26 cellular contexts compared by ENCODE assay signal in genomic region chr2:16729901-16730300, GRCh38.
"Had no signal": no experiment of that assay in that cellular context is flagged by ENCODE, and none has a peak within 500 bp of the region (broad histone marks: within the 10 kb centered on the region; RNA-seq: fewer than 3 reads in every experiment).

No MANE protein-coding gene starts in this region.

- H3K4me3 ChIP-seq: ascending aorta, body of pancreas had no signal

- H3K9me3 Mint-ChIP-seq: activated CD4-positive, alpha-beta memory T cell treated with anti-CD3 and anti-CD28 coated beads for 36 hours; activated naive CD8-positive, alpha-beta T cell treated with anti-CD3 and anti-CD28 coated beads, Interleukin-2, amount 50 U/mL, for 24 hours; activated T-cell treated with anti-CD3 and anti-CD28 coated beads, Interleukin-2, amount 50 U/mL, for 4 hours; T-helper 1 cell treated with Interleukin-12 subunit alpha and Interleukin-12 subunit beta and Interleukin-4 antibody, amounts not matched to agents 30 μg/mL and 1 μg/mL, for 36 hours had no signal

- H3K27ac ChIP-seq: ascending aorta, body of pancreas, KMS-11 had no signal

- H3K36me3 ChIP-seq: ascending aorta had no signal

- H3K4me3 Mint-ChIP-seq: activated CD4-positive, alpha-beta memory T cell treated with anti-CD3 and anti-CD28 coated beads for 36 hours; activated naive CD8-positive, alpha-beta T cell treated with anti-CD3 and anti-CD28 coated beads, Interleukin-2, amount 50 U/mL, for 24 hours; activated T-cell treated with anti-CD3 and anti-CD28 coated beads, Interleukin-2, amount 50 U/mL, for 4 hours; T-helper 1 cell treated with Interleukin-12 subunit alpha and Interleukin-12 subunit beta and Interleukin-4 antibody, amounts not matched to agents 30 μg/mL and 1 μg/mL, for 36 hours had no signal

- H3K36me3 Mint-ChIP-seq: activated CD4-positive, alpha-beta memory T cell treated with anti-CD3 and anti-CD28 coated beads for 36 hours had no signal

- DNase-seq: activated CD4-positive, alpha-beta memory T cell treated with anti-CD3 and anti-CD28 coated beads for 36 hours; activated CD4-positive, alpha-beta T cell treated with anti-CD3 and anti-CD28 coated beads for 48 hours; activated CD4-positive, CD25-positive, alpha-beta regulatory T cell treated with anti-CD3 and anti-CD28 coated beads, Interleukin-2, amount 50 U/mL, for 72 hours; activated CD8-positive, alpha-beta memory T cell treated with anti-CD3 and anti-CD28 coated beads for 24 hours; activated effector memory CD4-positive, alpha-beta T cell treated with anti-CD3 and anti-CD28 coated beads, Interleukin-2, amount 50 U/mL, for 16 hours; activated naive CD4-positive, alpha-beta T cell treated with Interleukin-2 at 50 U/mL for 16 hours; activated naive CD8-positive, alpha-beta T cell treated with anti-CD3 and anti-CD28 coated beads, Interleukin-2, amount 50 U/mL, for 24 hours; activated T-cell treated with anti-CD3 and anti-CD28 coated beads, Interleukin-2, amount 50 U/mL, for 4 hours; amniotic stem cell; body of pancreas; central memory CD4-positive, alpha-beta T cell; NCI-H1092 treated with DMSO at 0.1 percent for 48 hours; NCI-H1417 treated with DMSO at 0.1 percent for 48 hours; NCI-H1694; NCI-H2029; NCI-H2107; NCI-H2171 treated with DMSO at 0.1 percent for 48 hours; NCI-H226; NCI-H510A; NCI-H69; PC-3; SHP77 treated with DMSO at 0.1 percent for 48 hours had no signal

- H3K9ac ChIP-seq: KMS-11 had no signal

- H3K9me3 ChIP-seq: ascending aorta, body of pancreas had no signal

- H3K27me3 ChIP-seq: ascending aorta, body of pancreas had no signal

- ATAC-seq: activated naive CD8-positive, alpha-beta T cell treated with anti-CD3 and anti-CD28 coated beads, Interleukin-2, amount 50 U/mL, for 24 hours; activated T-cell treated with anti-CD3 and anti-CD28 coated beads, Interleukin-2, amount 50 U/mL, for 4 hours; body of pancreas; PC-3 had no signal

- H3K4me2 ChIP-seq: KMS-11 had no signal

- H3K27ac Mint-ChIP-seq: activated CD4-positive, alpha-beta memory T cell treated with anti-CD3 and anti-CD28 coated beads for 36 hours; activated naive CD4-positive, alpha-beta T cell treated with anti-CD3 and anti-CD28 coated beads, Interleukin-2, amount 50 U/mL, for 72 hours; activated naive CD8-positive, alpha-beta T cell treated with anti-CD3 and anti-CD28 coated beads, Interleukin-2, amount 50 U/mL, for 24 hours had no signal
